In the genomic region with DNA sequence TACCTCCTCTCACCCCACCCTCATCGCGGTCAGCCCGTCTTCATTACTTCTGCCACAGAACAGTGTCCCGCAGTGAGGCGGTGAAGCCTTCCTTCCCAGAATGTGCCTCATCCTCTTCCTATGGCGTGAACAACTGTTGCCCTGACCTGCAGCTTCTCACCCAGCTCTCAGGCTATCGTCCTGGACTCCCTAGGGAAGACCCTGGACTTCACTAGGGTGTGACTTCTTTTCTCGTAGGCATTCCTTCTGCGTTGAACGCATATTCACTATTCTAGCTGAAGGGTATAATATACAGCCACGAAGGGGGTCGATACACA, we compare ENCODE assay signal across 1 cellular context.
TF ChIP-seq lines count a peak whose summit lies in the region.

No MANE protein-coding gene starts in this region.

TF ChIP-seq in H1, 55 proteins besides CTCF, POLR2A, EP300 and RAD21:
- TF ChIP-seq RBBP5 (IDR thresholded peaks at IDR 0.05; ENCODE audit: borderline replicate concordance, low read depth, low read length) (no peak), BCL11A (IDR thresholded peaks at IDR 0.05; ENCODE audit: low read depth in 2 of 2, low read length in 2 of 2) (no peak), POU5F1 (IDR thresholded peaks at IDR 0.05; ENCODE audit: low read depth, low read length) (no peak), CEBPB (IDR thresholded peaks at IDR 0.05; ENCODE audit: low read depth, low read length) (no peak), FOSL1 (IDR thresholded peaks at IDR 0.05; ENCODE audit: insufficient read depth, low read depth, low read length) (no peak), TEAD4 (IDR thresholded peaks at IDR 0.05; ENCODE audit: low read depth, low read length) (no peak), JUND (IDR thresholded peaks at IDR 0.05; ENCODE audit: low read length) (no peak), CTBP2 (IDR thresholded peaks at IDR 0.05; ENCODE audit: borderline replicate concordance, insufficient read depth, insufficient read length, low read length) (no peak), NANOG (IDR thresholded peaks at IDR 0.05; ENCODE audit: insufficient read depth, low read depth, low read length, poor library complexity, severe bottlenecking) (no peak), YY1 (IDR thresholded peaks at IDR 0.05; ENCODE audit: low read depth, low read length) (no peak), SIRT6 (IDR thresholded peaks at IDR 0.05; ENCODE audit: low read length) (no peak), JUN (IDR thresholded peaks at IDR 0.05; ENCODE audit: low read depth, low read length) (no peak), GTF2F1 (IDR thresholded peaks at IDR 0.05; ENCODE audit: borderline replicate concordance, low read depth, low read length) (no peak), TAF1 (IDR thresholded peaks at IDR 0.05; ENCODE audit: low read depth, low read length) (no peak), TCF12 (IDR thresholded peaks at IDR 0.05; ENCODE audit: low read depth, low read length) (no peak), SUZ12 (IDR thresholded peaks at IDR 0.05; ENCODE audit: low read length) (no peak), CREB1 (IDR thresholded peaks at IDR 0.05) (no peak)
